In the genomic region with DNA sequence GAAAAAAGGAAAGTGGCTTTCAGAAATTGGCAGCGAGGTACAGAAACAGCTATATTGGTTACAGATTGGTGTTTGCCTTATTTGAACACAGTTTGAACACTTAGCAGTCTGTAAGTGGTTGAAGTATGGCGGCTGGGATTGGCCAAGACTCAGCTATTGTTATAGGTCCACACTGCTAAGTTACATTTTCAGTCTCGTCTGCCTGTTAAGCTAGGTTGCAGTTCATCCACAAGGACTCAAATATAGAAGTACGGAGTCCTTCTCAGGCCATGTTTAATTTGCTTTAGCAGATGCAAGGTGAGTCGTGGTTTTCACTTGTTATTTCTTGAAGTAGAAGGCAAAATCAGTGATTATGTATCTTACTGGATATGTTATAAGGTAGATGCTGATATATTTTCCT, we compare ENCODE assay signal across 8 cellular contexts.
"Had no signal": no experiment of that assay in that cellular context is flagged by ENCODE, and none has a peak within 500 bp of the region (broad histone marks: within the 10 kb centered on the region; RNA-seq: fewer than 3 reads in every experiment).

No MANE protein-coding gene starts in this region.

- H3K4me1 ChIP-seq: HAP-1 had no signal

- DNase-seq: GM23248, GOT3, H7, HFFc6 had no signal

- H3K9me3 ChIP-seq: HAP-1 had no signal

- H3K27me3 Mint-ChIP-seq: IgD-negative memory B cell had no signal

- H2AFZ ChIP-seq: GM23248 had no signal

- H3K4me1 Mint-ChIP-seq: IgD-negative memory B cell had no signal

- H3K4me3 ChIP-seq: GM23248, HAP-1 had no signal

- ATAC-seq: HCT116, HepG2 had no signal

- H3K9me3 Mint-ChIP-seq: HFFc6, IgD-negative memory B cell had no signal

- H3K4me3 Mint-ChIP-seq: HFFc6, IgD-negative memory B cell had no signal

- H3K27ac ChIP-seq: GM23248 had no signal

- H3K36me3 ChIP-seq: HAP-1 had no signal

- H3K9ac ChIP-seq: GM23248 had no signal

- H3K27ac Mint-ChIP-seq: HFFc6, IgD-negative memory B cell had no signal
